8 cellular contexts compared by ENCODE assay signal in the genomic region with DNA sequence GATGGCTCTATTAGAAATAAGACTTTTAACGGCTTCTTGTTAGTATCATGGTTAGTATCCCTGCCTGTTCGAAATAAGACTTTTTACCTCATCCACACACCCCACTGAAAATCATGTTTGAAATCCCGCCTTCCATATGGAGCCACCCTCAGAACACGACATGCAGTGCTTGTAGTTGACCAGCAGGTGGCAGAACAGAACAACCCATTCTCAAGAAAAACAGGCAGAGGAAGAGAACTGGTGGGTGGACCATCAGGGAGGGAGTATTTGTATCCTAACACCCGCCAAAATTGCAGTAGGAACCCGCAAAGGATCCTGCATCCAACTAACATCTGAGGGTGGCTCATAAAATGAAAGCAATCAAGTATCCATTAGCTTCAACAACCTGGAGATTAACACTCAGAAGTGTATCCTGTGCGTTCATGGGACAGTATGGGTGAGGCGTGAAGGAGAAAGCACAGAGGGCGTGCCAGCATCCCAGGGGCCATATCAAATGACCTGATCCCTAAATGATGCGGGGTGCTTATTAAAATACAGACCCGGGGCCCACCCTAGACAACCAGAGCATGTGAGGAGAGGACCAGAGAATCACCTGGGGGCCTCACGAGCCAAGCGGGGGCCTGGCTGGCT.
DNase-seq lines count a peak whose midpoint lies in the region; ATAC-seq and TF ChIP-seq lines count a peak whose summit lies in the region.

No MANE protein-coding gene starts in this region.

- peaks cover 18% of the 10 kb centered on the region; the same call in 1 of the 2 replicates for H3K4me1 ChIP-seq in Caco-2

- TF ChIP-seq CTCF in Caco-2 (IDR thresholded peaks at IDR 0.05; ENCODE audit: insufficient read depth in 1 of 2, low read depth in 1 of 2, low read length in 1 of 2, severe bottlenecking in 1 of 2, unreplicated experiment in 1 of 2), result peak; percentile 90 to 91

- POLR2A ChIA-PET in Caco-2 (lab: Charles Lee), result no interaction called here

- ATAC-seq in left colon (peak; percentile 44), GM19328 (IDR thresholded peaks at IDR 0.05; ENCODE audit: unreplicated experiment) (no peak)

- H3K27ac Mint-ChIP-seq in Caco-2 (ENCODE audit: unreplicated experiment), result peak overlapping the region; percentile 37

- H3K4me1 Mint-ChIP-seq in Caco-2 (ENCODE audit: low read depth, unreplicated experiment), result peaks cover 33% of the 10 kb centered on the region

- H3K4me3 Mint-ChIP-seq in Caco-2 (ENCODE audit: unreplicated experiment), result no peak overlapping the region

- no peaks in the 10 kb centered on the region for H3K36me3 ChIP-seq in Caco-2 (ENCODE audit: control insufficient read depth, insufficient read depth, low read length)

- no peaks in the 10 kb centered on the region for H3K9me3 Mint-ChIP-seq in Caco-2 (ENCODE audit: unreplicated experiment)

- DNase-seq in Caco-2 (peak; percentile 58 to 69), HCEC 1CT (peak; percentile 60), NCI-H2227 (lab: John Stamatoyannopoulos, UW; ENCODE audit: unreplicated experiment) (peak; percentile 72), cerebellum (ENCODE audit: low spot score) (peak; percentile 78), left colon (peak in 1 of 2 donors; percentile 47)
- peak; percentile 2 to 28 (median 20) for DNase-seq in activated CD4-positive, CD25-positive, alpha-beta regulatory T cell (lab: John Stamatoyannopoulos, UW)
- DNase-seq in stimulated activated CD4-positive, alpha-beta T cell treated with anti-CD3 and anti-CD28 coated beads, Interleukin-4, amount 100 ng/mL, for 4 hours, result peak; percentile 19 to 25

- intact Hi-C loops in Caco-2 (cut with micrococcal nuclease; ENCODE audit: unreplicated experiment), result loop anchor here (1.0 to 5.0 kb wide), 3 partner anchors 52 to 177 kb away; no protein-coding TSS in a partner anchor
- intact Hi-C loops in left colon (cut with DNase I, micrococcal nuclease), result no loop called here

- no peak overlapping the region for H3K4me3 ChIP-seq in Caco-2 (ENCODE audit: low read depth, low read length)

- CTCF ChIA-PET in Caco-2 (lab: Charles Lee), result no interaction called here

- no peaks in the 10 kb centered on the region for H3K27me3 ChIP-seq in Caco-2 (replicated peaks; ENCODE audit: control insufficient read depth, insufficient read depth, low read length)

- BruUV-seq in Caco-2 (replicated peaks; lab: Mats Ljungman, UMichigan), result no TSS peak

- H3K27me3 Mint-ChIP-seq in Caco-2 (ENCODE audit: insufficient read depth, unreplicated experiment), result no peaks in the 10 kb centered on the region

- H3K36me3 Mint-ChIP-seq in Caco-2 (ENCODE audit: insufficient read depth, unreplicated experiment), result no peaks in the 10 kb centered on the region

- H3K9me3 ChIP-seq in Caco-2, result no peaks in the 10 kb centered on the region
